In the genomic region with DNA sequence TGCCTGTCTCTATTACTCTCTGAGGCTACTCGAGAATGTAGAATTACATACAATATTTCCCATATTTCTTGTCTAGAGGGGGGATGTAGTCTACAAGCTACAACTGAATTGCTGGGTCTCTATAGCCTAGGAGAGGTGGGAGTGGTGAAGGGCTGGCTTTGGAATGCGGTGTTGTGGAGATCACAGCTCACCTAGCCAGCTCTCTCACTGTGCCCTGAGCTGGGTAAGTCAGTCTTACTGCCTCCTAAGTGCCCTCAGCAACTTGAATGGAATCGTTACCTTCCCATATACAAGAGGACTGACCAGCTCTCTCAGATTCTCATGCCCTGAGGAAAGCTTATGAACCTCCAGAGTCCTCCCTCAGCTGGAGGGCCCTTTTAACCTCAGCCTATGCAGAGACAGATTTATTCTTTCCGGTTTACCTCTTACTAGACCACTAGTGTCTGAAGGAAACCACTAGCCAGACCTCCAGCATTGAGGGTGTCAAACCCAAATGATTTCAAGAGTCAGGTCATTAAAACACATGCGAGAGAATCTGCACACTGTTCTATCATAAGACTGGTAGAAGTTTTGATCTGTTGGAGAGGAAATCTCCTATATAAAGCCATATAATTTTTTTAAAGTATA, we compare ENCODE assay signal across 2 cellular contexts.
TF ChIP-seq lines count a peak whose summit lies in the region.

No MANE protein-coding gene starts in this region.

TF ChIP-seq in GM23338, 12 proteins besides CTCF, POLR2A, EP300 and RAD21:
- TF ChIP-seq, protein P1, sequence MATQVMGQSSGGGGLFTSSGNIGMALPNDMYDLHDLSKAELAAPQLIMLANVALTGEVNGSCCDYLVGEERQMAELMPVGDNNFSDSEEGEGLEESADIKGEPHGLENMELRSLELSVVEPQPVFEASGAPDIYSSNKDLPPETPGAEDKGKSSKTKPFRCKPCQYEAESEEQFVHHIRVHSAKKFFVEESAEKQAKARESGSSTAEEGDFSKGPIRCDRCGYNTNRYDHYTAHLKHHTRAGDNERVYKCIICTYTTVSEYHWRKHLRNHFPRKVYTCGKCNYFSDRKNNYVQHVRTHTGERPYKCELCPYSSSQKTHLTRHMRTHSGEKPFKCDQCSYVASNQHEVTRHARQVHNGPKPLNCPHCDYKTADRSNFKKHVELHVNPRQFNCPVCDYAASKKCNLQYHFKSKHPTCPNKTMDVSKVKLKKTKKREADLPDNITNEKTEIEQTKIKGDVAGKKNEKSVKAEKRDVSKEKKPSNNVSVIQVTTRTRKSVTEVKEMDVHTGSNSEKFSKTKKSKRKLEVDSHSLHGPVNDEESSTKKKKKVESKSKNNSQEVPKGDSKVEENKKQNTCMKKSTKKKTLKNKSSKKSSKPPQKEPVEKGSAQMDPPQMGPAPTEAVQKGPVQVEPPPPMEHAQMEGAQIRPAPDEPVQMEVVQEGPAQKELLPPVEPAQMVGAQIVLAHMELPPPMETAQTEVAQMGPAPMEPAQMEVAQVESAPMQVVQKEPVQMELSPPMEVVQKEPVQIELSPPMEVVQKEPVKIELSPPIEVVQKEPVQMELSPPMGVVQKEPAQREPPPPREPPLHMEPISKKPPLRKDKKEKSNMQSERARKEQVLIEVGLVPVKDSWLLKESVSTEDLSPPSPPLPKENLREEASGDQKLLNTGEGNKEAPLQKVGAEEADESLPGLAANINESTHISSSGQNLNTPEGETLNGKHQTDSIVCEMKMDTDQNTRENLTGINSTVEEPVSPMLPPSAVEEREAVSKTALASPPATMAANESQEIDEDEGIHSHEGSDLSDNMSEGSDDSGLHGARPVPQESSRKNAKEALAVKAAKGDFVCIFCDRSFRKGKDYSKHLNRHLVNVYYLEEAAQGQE (IDR thresholded peaks at IDR 0.05; ENCODE audit: unreplicated experiment): no peak
- TF ChIP-seq NANOG (IDR thresholded peaks at IDR 0.05; ENCODE audit: borderline replicate concordance) (no peak), ZNF331 (CRISPR knock-in tag; IDR thresholded peaks at IDR 0.05; ENCODE audit: low read depth) (no peak), POLR2AphosphoS5 (IDR thresholded peaks at IDR 0.05; ENCODE audit: low read depth) (no peak)
- TF ChIP-seq, protein P2, sequence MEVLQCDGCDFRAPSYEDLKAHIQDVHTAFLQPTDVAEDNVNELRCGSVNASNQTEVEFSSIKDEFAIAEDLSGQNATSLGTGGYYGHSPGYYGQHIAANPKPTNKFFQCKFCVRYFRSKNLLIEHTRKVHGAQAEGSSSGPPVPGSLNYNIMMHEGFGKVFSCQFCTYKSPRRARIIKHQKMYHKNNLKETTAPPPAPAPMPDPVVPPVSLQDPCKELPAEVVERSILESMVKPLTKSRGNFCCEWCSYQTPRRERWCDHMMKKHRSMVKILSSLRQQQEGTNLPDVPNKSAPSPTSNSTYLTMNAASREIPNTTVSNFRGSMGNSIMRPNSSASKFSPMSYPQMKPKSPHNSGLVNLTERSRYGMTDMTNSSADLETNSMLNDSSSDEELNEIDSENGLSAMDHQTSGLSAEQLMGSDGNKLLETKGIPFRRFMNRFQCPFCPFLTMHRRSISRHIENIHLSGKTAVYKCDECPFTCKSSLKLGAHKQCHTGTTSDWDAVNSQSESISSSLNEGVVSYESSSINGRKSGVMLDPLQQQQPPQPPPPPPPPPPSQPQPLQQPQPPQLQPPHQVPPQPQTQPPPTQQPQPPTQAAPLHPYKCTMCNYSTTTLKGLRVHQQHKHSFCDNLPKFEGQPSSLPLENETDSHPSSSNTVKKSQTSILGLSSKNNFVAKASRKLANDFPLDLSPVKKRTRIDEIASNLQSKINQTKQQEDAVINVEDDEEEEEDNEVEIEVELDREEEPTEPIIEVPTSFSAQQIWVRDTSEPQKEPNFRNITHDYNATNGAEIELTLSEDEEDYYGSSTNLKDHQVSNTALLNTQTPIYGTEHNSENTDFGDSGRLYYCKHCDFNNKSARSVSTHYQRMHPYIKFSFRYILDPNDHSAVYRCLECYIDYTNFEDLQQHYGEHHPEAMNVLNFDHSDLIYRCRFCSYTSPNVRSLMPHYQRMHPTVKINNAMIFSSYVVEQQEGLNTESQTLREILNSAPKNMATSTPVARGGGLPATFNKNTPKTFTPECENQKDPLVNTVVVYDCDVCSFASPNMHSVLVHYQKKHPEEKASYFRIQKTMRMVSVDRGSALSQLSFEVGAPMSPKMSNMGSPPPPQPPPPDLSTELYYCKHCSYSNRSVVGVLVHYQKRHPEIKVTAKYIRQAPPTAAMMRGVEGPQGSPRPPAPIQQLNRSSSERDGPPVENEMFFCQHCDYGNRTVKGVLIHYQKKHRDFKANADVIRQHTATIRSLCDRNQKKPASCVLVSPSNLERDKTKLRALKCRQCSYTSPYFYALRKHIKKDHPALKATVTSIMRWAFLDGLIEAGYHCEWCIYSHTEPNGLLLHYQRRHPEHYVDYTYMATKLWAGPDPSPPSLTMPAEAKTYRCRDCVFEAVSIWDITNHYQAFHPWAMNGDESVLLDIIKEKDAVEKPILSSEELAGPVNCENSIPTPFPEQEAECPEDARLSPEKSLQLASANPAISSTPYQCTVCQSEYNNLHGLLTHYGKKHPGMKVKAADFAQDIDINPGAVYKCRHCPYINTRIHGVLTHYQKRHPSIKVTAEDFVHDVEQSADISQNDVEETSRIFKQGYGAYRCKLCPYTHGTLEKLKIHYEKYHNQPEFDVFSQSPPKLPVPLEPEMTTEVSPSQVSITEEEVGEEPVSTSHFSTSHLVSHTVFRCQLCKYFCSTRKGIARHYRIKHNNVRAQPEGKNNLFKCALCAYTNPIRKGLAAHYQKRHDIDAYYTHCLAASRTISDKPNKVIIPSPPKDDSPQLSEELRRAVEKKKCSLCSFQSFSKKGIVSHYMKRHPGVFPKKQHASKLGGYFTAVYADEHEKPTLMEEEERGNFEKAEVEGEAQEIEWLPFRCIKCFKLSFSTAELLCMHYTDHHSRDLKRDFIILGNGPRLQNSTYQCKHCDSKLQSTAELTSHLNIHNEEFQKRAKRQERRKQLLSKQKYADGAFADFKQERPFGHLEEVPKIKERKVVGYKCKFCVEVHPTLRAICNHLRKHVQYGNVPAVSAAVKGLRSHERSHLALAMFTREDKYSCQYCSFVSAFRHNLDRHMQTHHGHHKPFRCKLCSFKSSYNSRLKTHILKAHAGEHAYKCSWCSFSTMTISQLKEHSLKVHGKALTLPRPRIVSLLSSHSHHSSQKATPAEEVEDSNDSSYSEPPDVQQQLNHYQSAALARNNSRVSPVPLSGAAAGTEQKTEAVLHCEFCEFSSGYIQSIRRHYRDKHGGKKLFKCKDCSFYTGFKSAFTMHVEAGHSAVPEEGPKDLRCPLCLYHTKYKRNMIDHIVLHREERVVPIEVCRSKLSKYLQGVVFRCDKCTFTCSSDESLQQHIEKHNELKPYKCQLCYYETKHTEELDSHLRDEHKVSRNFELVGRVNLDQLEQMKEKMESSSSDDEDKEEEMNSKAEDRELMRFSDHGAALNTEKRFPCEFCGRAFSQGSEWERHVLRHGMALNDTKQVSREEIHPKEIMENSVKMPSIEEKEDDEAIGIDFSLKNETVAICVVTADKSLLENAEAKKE (CRISPR knock-in tag; IDR thresholded peaks at IDR 0.05): no peak
TF ChIP-seq in GM23338: peak in this region for 0.

TF ChIP-seq in WTC11, 78 proteins besides CTCF, POLR2A, EP300 and RAD21 (continued from another document):
- TF ChIP-seq, protein P3, sequence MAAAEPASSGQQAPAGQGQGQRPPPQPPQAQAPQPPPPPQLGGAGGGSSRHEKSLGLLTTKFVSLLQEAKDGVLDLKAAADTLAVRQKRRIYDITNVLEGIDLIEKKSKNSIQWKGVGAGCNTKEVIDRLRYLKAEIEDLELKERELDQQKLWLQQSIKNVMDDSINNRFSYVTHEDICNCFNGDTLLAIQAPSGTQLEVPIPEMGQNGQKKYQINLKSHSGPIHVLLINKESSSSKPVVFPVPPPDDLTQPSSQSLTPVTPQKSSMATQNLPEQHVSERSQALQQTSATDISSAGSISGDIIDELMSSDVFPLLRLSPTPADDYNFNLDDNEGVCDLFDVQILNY (CRISPR knock-in tag; IDR thresholded peaks at IDR 0.05): no peak
- no peak for TF ChIP-seq CREM (CRISPR knock-in tag; IDR thresholded peaks at IDR 0.05)
- no peak for TF ChIP-seq GABPB1 (CRISPR knock-in tag; IDR thresholded peaks at IDR 0.05)
- no peak for TF ChIP-seq NR3C1 (CRISPR knock-in tag; conservative IDR thresholded peaks at IDR 0.05; ENCODE audit: low read depth)
- TF ChIP-seq, protein P4, sequence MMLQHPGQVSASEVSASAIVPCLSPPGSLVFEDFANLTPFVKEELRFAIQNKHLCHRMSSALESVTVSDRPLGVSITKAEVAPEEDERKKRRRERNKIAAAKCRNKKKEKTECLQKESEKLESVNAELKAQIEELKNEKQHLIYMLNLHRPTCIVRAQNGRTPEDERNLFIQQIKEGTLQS (CRISPR knock-in tag; conservative IDR thresholded peaks at IDR 0.05): no peak
- TF ChIP-seq, protein P5, sequence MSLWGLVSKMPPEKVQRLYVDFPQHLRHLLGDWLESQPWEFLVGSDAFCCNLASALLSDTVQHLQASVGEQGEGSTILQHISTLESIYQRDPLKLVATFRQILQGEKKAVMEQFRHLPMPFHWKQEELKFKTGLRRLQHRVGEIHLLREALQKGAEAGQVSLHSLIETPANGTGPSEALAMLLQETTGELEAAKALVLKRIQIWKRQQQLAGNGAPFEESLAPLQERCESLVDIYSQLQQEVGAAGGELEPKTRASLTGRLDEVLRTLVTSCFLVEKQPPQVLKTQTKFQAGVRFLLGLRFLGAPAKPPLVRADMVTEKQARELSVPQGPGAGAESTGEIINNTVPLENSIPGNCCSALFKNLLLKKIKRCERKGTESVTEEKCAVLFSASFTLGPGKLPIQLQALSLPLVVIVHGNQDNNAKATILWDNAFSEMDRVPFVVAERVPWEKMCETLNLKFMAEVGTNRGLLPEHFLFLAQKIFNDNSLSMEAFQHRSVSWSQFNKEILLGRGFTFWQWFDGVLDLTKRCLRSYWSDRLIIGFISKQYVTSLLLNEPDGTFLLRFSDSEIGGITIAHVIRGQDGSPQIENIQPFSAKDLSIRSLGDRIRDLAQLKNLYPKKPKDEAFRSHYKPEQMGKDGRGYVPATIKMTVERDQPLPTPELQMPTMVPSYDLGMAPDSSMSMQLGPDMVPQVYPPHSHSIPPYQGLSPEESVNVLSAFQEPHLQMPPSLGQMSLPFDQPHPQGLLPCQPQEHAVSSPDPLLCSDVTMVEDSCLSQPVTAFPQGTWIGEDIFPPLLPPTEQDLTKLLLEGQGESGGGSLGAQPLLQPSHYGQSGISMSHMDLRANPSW (CRISPR knock-in tag; conservative IDR thresholded peaks at IDR 0.05; ENCODE audit: low read depth): no peak
- TF ChIP-seq ZBTB21 (CRISPR knock-in tag; IDR thresholded peaks at IDR 0.05; ENCODE audit: borderline replicate concordance): no peak
- TF ChIP-seq, protein P6, sequence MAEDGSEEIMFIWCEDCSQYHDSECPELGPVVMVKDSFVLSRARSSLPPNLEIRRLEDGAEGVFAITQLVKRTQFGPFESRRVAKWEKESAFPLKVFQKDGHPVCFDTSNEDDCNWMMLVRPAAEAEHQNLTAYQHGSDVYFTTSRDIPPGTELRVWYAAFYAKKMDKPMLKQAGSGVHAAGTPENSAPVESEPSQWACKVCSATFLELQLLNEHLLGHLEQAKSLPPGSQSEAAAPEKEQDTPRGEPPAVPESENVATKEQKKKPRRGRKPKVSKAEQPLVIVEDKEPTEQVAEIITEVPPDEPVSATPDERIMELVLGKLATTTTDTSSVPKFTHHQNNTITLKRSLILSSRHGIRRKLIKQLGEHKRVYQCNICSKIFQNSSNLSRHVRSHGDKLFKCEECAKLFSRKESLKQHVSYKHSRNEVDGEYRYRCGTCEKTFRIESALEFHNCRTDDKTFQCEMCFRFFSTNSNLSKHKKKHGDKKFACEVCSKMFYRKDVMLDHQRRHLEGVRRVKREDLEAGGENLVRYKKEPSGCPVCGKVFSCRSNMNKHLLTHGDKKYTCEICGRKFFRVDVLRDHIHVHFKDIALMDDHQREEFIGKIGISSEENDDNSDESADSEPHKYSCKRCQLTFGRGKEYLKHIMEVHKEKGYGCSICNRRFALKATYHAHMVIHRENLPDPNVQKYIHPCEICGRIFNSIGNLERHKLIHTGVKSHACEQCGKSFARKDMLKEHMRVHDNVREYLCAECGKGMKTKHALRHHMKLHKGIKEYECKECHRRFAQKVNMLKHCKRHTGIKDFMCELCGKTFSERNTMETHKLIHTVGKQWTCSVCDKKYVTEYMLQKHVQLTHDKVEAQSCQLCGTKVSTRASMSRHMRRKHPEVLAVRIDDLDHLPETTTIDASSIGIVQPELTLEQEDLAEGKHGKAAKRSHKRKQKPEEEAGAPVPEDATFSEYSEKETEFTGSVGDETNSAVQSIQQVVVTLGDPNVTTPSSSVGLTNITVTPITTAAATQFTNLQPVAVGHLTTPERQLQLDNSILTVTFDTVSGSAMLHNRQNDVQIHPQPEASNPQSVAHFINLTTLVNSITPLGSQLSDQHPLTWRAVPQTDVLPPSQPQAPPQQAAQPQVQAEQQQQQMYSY (CRISPR knock-in tag; IDR thresholded peaks at IDR 0.05): no peak
- TF ChIP-seq ZNF219 (CRISPR knock-in tag; IDR thresholded peaks at IDR 0.05; ENCODE audit: borderline replicate concordance): no peak
- TF ChIP-seq, protein P7, sequence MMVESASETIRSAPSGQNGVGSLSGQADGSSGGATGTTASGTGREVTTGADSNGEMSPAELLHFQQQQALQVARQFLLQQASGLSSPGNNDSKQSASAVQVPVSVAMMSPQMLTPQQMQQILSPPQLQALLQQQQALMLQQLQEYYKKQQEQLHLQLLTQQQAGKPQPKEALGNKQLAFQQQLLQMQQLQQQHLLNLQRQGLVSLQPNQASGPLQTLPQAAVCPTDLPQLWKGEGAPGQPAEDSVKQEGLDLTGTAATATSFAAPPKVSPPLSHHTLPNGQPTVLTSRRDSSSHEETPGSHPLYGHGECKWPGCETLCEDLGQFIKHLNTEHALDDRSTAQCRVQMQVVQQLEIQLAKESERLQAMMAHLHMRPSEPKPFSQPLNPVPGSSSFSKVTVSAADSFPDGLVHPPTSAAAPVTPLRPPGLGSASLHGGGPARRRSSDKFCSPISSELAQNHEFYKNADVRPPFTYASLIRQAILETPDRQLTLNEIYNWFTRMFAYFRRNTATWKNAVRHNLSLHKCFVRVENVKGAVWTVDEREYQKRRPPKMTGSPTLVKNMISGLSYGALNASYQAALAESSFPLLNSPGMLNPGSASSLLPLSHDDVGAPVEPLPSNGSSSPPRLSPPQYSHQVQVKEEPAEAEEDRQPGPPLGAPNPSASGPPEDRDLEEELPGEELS (CRISPR knock-in tag; IDR thresholded peaks at IDR 0.05): no peak
- no peak for TF ChIP-seq ATF1 (CRISPR knock-in tag; IDR thresholded peaks at IDR 0.05)
- TF ChIP-seq, protein P8, sequence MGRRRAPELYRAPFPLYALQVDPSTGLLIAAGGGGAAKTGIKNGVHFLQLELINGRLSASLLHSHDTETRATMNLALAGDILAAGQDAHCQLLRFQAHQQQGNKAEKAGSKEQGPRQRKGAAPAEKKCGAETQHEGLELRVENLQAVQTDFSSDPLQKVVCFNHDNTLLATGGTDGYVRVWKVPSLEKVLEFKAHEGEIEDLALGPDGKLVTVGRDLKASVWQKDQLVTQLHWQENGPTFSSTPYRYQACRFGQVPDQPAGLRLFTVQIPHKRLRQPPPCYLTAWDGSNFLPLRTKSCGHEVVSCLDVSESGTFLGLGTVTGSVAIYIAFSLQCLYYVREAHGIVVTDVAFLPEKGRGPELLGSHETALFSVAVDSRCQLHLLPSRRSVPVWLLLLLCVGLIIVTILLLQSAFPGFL (CRISPR knock-in tag; IDR thresholded peaks at IDR 0.05; ENCODE audit: borderline replicate concordance): no peak
